Comparison of ENCODE assay signal across 24 cellular contexts in the genomic region with DNA sequence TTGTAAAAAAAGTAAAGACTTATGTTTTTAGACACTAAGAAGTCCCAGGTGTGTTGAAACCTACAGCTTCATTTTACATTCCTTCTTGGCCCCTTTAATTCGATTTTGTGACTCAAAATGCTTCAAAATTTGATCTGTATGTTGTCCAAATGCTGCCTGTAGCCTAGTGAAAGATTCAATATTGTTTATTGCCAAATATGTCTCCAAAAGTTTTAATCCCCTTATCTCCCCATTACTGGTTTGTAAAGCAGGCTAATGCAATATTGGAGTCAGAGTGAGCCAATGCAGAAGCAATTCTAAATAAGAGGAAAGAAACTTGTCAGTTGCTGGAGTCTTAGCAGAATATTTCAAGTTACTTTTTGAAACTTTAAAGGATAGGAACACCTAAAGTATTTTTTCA.
A peak's percentile ranks its signal among the peaks of the same experiment; 100 is the strongest.
DNase-seq lines count a peak whose midpoint lies in the region; FAIRE-seq and TF ChIP-seq lines count a peak whose summit lies in the region.
"Had no signal": no experiment of that assay in that cellular context is flagged by ENCODE, and none has a peak within 500 bp of the region (broad histone marks: within the 10 kb centered on the region; RNA-seq: fewer than 3 reads in every experiment).

No MANE protein-coding gene starts in this region.

- no peak overlapping the region for H3K27ac Mint-ChIP-seq in neural progenitor cell
- H3K27ac Mint-ChIP-seq: CD14-positive monocyte; CD4-positive, alpha-beta memory T cell; CD4-positive, CD25-positive, alpha-beta regulatory T cell; CD8-positive, alpha-beta memory T cell had no signal

- H3K9me3 ChIP-seq in neural progenitor cell (ENCODE audit: low read depth) (no peaks in the 10 kb centered on the region), Peyer's patch (no peaks in the 10 kb centered on the region)
- H3K9me3 ChIP-seq: BE2C had no signal

- no peak overlapping the region for H3K4me2 ChIP-seq in neural progenitor cell
- H3K4me2 ChIP-seq: BLaER1 had no signal

- H3K4me1 Mint-ChIP-seq in neural progenitor cell = no peaks in the 10 kb centered on the region
- H3K4me1 Mint-ChIP-seq: CD14-positive monocyte; CD4-positive, alpha-beta memory T cell had no signal

- no peak for TF ChIP-seq POLR2A in GM12892 (IDR thresholded peaks at IDR 0.05; ENCODE audit: low read depth, low read length)
- no peak for TF ChIP-seq POLR2A in Peyer's patch (IDR thresholded peaks at IDR 0.05)

- H3K27me3 ChIP-seq in neural progenitor cell = no peaks in the 10 kb centered on the region
- H3K27me3 ChIP-seq in Peyer's patch = no peaks in the 10 kb centered on the region
- H3K27me3 ChIP-seq: BE2C, BLaER1 had no signal

- no peaks in the 10 kb centered on the region for H3F3A ChIP-seq in neural progenitor cell (ENCODE audit: low read depth)

- H3K4me1 ChIP-seq in neural progenitor cell (peaks cover 6% of the 10 kb centered on the region), Peyer's patch (no peaks in the 10 kb centered on the region)
- H3K4me1 ChIP-seq: BE2C had no signal

- no peaks in the 10 kb centered on the region for H3K79me2 ChIP-seq in neural progenitor cell (ENCODE audit: low read depth)

- no peaks in the 10 kb centered on the region for H4K20me1 ChIP-seq in neural progenitor cell (ENCODE audit: low read depth)
- H4K20me1 ChIP-seq: BLaER1 had no signal

- no peak for FAIRE-seq in GM12892 (lab: Jason Lieb, UNC)
- FAIRE-seq: A204.1, G401.6, GM12891 had no signal

- DNase-seq in OCI-M1 (lab: John Stamatoyannopoulos, UW) (peak; percentile 9), SK-N-DZ (ENCODE audit: low spot score) (peak; percentile 88), amniotic epithelial cell (ENCODE audit: low read depth) (peak; percentile 1), neural progenitor cell (ENCODE audit: low spot score) (no peak), DMS153 treated with DMSO at 0.1 percent for 48 hours (lab: John Stamatoyannopoulos, UW; ENCODE audit: unreplicated experiment) (no peak), GM12892 (ENCODE audit: insufficient read length) (no peak), Peyer's patch (no peak)
- DNase-seq: 8988T; ACHN; BE2C; C1 segment of cervical spinal cord; CD4-positive, alpha-beta memory T cell; CD4-positive, CD25-positive, alpha-beta regulatory T cell; CD8-positive, alpha-beta memory T cell; COR-L47; DMS 273 treated with DMSO at 0.1 percent for 48 hours; DMS153; DMS79 treated with DMSO at 0.1 percent for 48 hours; GF-D8 had no signal

- no peaks in the 10 kb centered on the region for H3K9me3 Mint-ChIP-seq in neural progenitor cell

- no peaks in the 10 kb centered on the region for H3K36me3 Mint-ChIP-seq in neural progenitor cell
- H3K36me3 Mint-ChIP-seq: CD14-positive monocyte; CD4-positive, alpha-beta memory T cell; CD4-positive, CD25-positive, alpha-beta regulatory T cell had no signal

- no peak overlapping the region for H3K9ac ChIP-seq in neural progenitor cell
- H3K9ac ChIP-seq: BLaER1 had no signal

- peak overlapping the region; percentile 15 for H3K27ac ChIP-seq in neural progenitor cell
- no peak overlapping the region for H3K27ac ChIP-seq in Peyer's patch
- H3K27ac ChIP-seq: BLaER1 had no signal

- no peaks in the 10 kb centered on the region for H3K27me3 Mint-ChIP-seq in neural progenitor cell (ENCODE audit: insufficient read depth, low read depth)
- H3K27me3 Mint-ChIP-seq: CD4-positive, alpha-beta memory T cell; CD4-positive, CD25-positive, alpha-beta regulatory T cell; CD8-positive, alpha-beta memory T cell had no signal

- no peak overlapping the region for H3K4me3 Mint-ChIP-seq in neural progenitor cell
- H3K4me3 Mint-ChIP-seq: CD14-positive monocyte; CD4-positive, alpha-beta memory T cell; CD4-positive, CD25-positive, alpha-beta regulatory T cell; CD8-positive, alpha-beta memory T cell had no signal

- no peaks in the 10 kb centered on the region for H3K36me3 ChIP-seq in neural progenitor cell
- no peaks in the 10 kb centered on the region for H3K36me3 ChIP-seq in Peyer's patch
- H3K36me3 ChIP-seq: BE2C, BLaER1 had no signal

- H3K4me3 ChIP-seq in neural progenitor cell (no peak overlapping the region), Peyer's patch (no peak overlapping the region)
- H3K4me3 ChIP-seq: BLaER1 had no signal

- no peak for TF ChIP-seq CTCF in neural progenitor cell (IDR thresholded peaks at IDR 0.05)
- TF ChIP-seq CTCF in Peyer's patch (IDR thresholded peaks at IDR 0.05) = no peak

- no peak overlapping the region for H2AFZ ChIP-seq in neural progenitor cell (replicated peaks)

Comparison
In these comparisons a context has a peak if more than half of its experiments do, and no peak if none do; other contexts are left out.
1. DNase-seq: peak in OCI-M1 (single experiment), SK-N-DZ (single experiment) and amniotic epithelial cell (single experiment); none in neural progenitor cell (single experiment), DMS153 treated with DMSO at 0.1 percent for 48 hours (single experiment), GM12892 (single experiment) and Peyer's patch (0 of 3).